Comparison of ENCODE assay signal across 12 cellular contexts in the genomic region with DNA sequence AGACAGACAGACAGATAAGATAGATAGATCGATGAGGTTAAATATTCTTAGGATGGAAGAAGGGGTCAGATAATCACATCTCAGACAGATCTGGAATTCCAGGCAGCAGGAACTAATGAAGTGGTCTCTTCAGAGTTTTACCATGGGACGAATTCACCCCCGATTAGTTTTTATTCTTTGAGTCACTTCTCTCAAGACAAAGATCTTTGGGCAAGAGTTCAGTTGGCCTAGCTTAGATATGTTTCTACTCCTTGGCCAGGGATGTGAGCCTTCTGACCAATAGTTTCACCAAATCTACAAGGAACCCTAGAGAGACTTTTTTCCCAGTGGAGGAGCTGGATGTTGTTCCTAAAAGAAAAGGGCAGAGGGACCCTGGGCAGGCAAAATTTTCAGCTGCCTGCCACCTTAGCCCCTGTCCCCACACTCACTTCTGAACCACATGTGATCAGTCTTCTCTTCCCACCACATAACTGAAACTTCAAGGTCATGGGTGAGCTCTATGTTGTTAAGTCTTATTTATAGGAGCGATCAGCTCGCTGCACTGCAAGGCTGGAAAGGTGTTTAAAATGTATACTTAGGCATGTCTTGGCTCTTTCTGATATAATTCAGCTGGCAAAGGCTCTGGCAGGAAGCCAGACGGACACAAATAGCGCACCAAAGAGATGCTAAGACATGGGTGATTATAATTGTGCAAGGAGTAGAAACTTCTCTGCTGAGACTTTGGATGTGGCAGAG.
DNase-seq lines count a peak whose midpoint lies in the region; ATAC-seq, FAIRE-seq and TF ChIP-seq lines count a peak whose summit lies in the region.
"Had no signal": no experiment of that assay in that cellular context is flagged by ENCODE, and none has a peak within 500 bp of the region (broad histone marks: within the 10 kb centered on the region; RNA-seq: fewer than 3 reads in every experiment).

No MANE protein-coding gene starts in this region.

- peaks cover 0 to 84% of the 10 kb centered on the region in 2 donors for H3K4me1 ChIP-seq in right atrium auricular region
- peaks cover 6 to 12% of the 10 kb centered on the region in 2 donors for H3K4me1 ChIP-seq in kidney (ENCODE audit: control insufficient read depth in 1 of 2, insufficient read depth in 1 of 2, low read depth in 1 of 2, low read length in 2 of 2)
- no peaks in the 10 kb centered on the region for H3K4me1 ChIP-seq in mesendoderm (ENCODE audit: control insufficient read depth, low read depth, low read length)
- no peaks in the 10 kb centered on the region for H3K4me1 ChIP-seq in CD8-positive, alpha-beta T cell (ENCODE audit: insufficient read depth, low read length)

- POLR2A ChIA-PET in CD8-positive, alpha-beta T cell (lab: Charles Lee), result interaction anchor here (0.6 kb wide), 1 partner anchor 10 kb away, joined by 3 read pairs; no protein-coding TSS in a partner anchor

- no peak overlapping the region for H3K18ac ChIP-seq in mesendoderm (ENCODE audit: low read length)

- CTCF ChIA-PET in CD8-positive, alpha-beta T cell (lab: Charles Lee), result interaction anchor here (0.6 to 1.6 kb wide), 3 partner anchors 9 to 201 kb away, joined by 3 to 7 read pairs (median 4); no protein-coding TSS in a partner anchor

- H3K4me2 ChIP-seq in mesendoderm (ENCODE audit: low read length), result no peak overlapping the region

- no peak for FAIRE-seq in kidney (lab: Jason Lieb, UNC)

- H3K9me3 Mint-ChIP-seq in CD8-positive, alpha-beta T cell, result no peaks in the 10 kb centered on the region
- H3K9me3 Mint-ChIP-seq: activated CD4-positive, alpha-beta memory T cell treated with anti-CD3 and anti-CD28 coated beads for 36 hours had no signal

- no peak overlapping the region for H2BK120ac ChIP-seq in mesendoderm (ENCODE audit: low read depth, low read length)

- DNase-seq in right atrium auricular region (ENCODE audit: low spot score) (no peak), cardiac septum (ENCODE audit: low spot score) (no peak), NCI-H2227 (lab: John Stamatoyannopoulos, UW; ENCODE audit: unreplicated experiment) (peak; percentile 28), kidney (no peak), mesendoderm (no peak), CD1c-positive myeloid dendritic cell (ENCODE audit: extremely low spot score) (no peak)
- no peak for DNase-seq in CD8-positive, alpha-beta T cell
- no peak for DNase-seq in activated CD4-positive, alpha-beta T cell treated with anti-CD3 and anti-CD28 coated beads for 1 hour
- DNase-seq: activated CD4-positive, alpha-beta memory T cell treated with anti-CD3 and anti-CD28 coated beads for 36 hours; CD4-positive, alpha-beta memory T cell; NCI-H526 had no signal

- peaks cover 2% of the 10 kb centered on the region for H3K4me1 Mint-ChIP-seq in CD8-positive, alpha-beta T cell (ENCODE audit: low read depth)

- no peak overlapping the region for H3K23ac ChIP-seq in mesendoderm (ENCODE audit: low read length)

- ATAC-seq in CD8-positive, alpha-beta T cell, result no peak
- ATAC-seq: sciatic nerve had no signal

- H2AK5ac ChIP-seq in mesendoderm (ENCODE audit: low read length), result no peak overlapping the region

- no CpG with 5 or more reads among the region's 7 CpGs for WGBS in mesendoderm (ENCODE audit: extremely low coverage, insufficient coverage, low lambda C conversion rate)

- no peaks in the 10 kb centered on the region for H3K36me3 ChIP-seq in right atrium auricular region
- H3K36me3 ChIP-seq in kidney (ENCODE audit: control insufficient read depth in 1 of 2, insufficient read depth in 2 of 2, low read length in 2 of 2), result no peaks in the 10 kb centered on the region
- no peaks in the 10 kb centered on the region for H3K36me3 ChIP-seq in mesendoderm (ENCODE audit: control insufficient read depth, insufficient read depth, low read length)
- no peaks in the 10 kb centered on the region for H3K36me3 ChIP-seq in CD8-positive, alpha-beta T cell (ENCODE audit: insufficient read depth, low read length)

- H3K4me3 ChIP-seq in right atrium auricular region, result no peak overlapping the region
- H3K4me3 ChIP-seq in kidney (ENCODE audit: low read length in 2 of 2), result no peak overlapping the region
- no peak overlapping the region for H3K4me3 ChIP-seq in mesendoderm (ENCODE audit: low read length)
- no peak overlapping the region for H3K4me3 ChIP-seq in CD8-positive, alpha-beta T cell (ENCODE audit: low read depth, low read length)

- H3K27me3 Mint-ChIP-seq in CD8-positive, alpha-beta T cell (ENCODE audit: low read depth), result no peaks in the 10 kb centered on the region
- H3K27me3 Mint-ChIP-seq: activated CD4-positive, alpha-beta memory T cell treated with anti-CD3 and anti-CD28 coated beads for 36 hours; CD4-positive, alpha-beta memory T cell had no signal

- H4K5ac ChIP-seq in mesendoderm (ENCODE audit: low read length), result no peak overlapping the region

- H3K9ac ChIP-seq in kidney (ENCODE audit: low read length in 2 of 2), result no peak overlapping the region
- no peak overlapping the region for H3K9ac ChIP-seq in mesendoderm (ENCODE audit: low read length)

- H4K8ac ChIP-seq in mesendoderm (ENCODE audit: low read depth, low read length), result no peak overlapping the region

- H2BK5ac ChIP-seq in mesendoderm (ENCODE audit: low read length), result no peak overlapping the region

- H3K27me3 ChIP-seq in right atrium auricular region (no peaks in the 10 kb centered on the region), mesendoderm (ENCODE audit: insufficient read depth, low read length, poor library complexity) (no peaks in the 10 kb centered on the region)
- no peaks in the 10 kb centered on the region for H3K27me3 ChIP-seq in CD8-positive, alpha-beta T cell (ENCODE audit: insufficient read depth, low read length)

- H3K27ac ChIP-seq in right atrium auricular region (peak overlapping the region; percentile 42 to 46), kidney (ENCODE audit: low read depth in 2 of 2, low read length in 2 of 2) (peak overlapping the region; percentile 5 to 17), mesendoderm (ENCODE audit: low read depth, low read length) (no peak overlapping the region)
- H3K27ac ChIP-seq in CD8-positive, alpha-beta T cell (ENCODE audit: low read depth, low read length), result no peak overlapping the region

- TF ChIP-seq CTCF in right atrium auricular region (IDR thresholded peaks at IDR 0.05) (no peak), kidney (IDR thresholded peaks at IDR 0.05; ENCODE audit: borderline replicate concordance, extremely low read depth, insufficient read depth) (no peak)
- TF ChIP-seq CTCF in CD8-positive, alpha-beta T cell (IDR thresholded peaks at IDR 0.05), result no peak

- intact Hi-C loops in cardiac septum (cut with DNase I), result loop anchor here (5.0 kb wide), 1 partner anchor 214 kb away; no protein-coding TSS in a partner anchor
- intact Hi-C loops in kidney (cut with DNase I), result no loop called here
- intact Hi-C loops in CD8-positive, alpha-beta T cell (cut with DNase I, micrococcal nuclease), result no loop called here

- H3K79me2 ChIP-seq in mesendoderm (ENCODE audit: control insufficient read depth, insufficient read depth, low read length), result no peaks in the 10 kb centered on the region

- H3K4me3 Mint-ChIP-seq in CD8-positive, alpha-beta T cell, result no peak overlapping the region
- H3K4me3 Mint-ChIP-seq: activated CD4-positive, alpha-beta memory T cell treated with anti-CD3 and anti-CD28 coated beads for 36 hours; CD4-positive, alpha-beta memory T cell had no signal

- no peaks in the 10 kb centered on the region for H3K36me3 Mint-ChIP-seq in CD8-positive, alpha-beta T cell
- H3K36me3 Mint-ChIP-seq: activated CD4-positive, alpha-beta memory T cell treated with anti-CD3 and anti-CD28 coated beads for 36 hours; CD4-positive, alpha-beta memory T cell had no signal

- no peak overlapping the region for H3K4ac ChIP-seq in mesendoderm (ENCODE audit: low read depth, low read length)

- no peak overlapping the region for H2BK15ac ChIP-seq in mesendoderm (replicated peaks; ENCODE audit: low read depth)

- H3K9me3 ChIP-seq in right atrium auricular region (no peaks in the 10 kb centered on the region), kidney (ENCODE audit: control insufficient read depth in 1 of 2, low read length in 2 of 2) (no peaks in the 10 kb centered on the region)
- H3K9me3 ChIP-seq in CD8-positive, alpha-beta T cell (ENCODE audit: low read length), result no peaks in the 10 kb centered on the region

- no peak overlapping the region for H3K56ac ChIP-seq in mesendoderm (ENCODE audit: low read length)

- H3K79me1 ChIP-seq in mesendoderm (ENCODE audit: low read length), result no peaks in the 10 kb centered on the region

- no peak overlapping the region for H3K27ac Mint-ChIP-seq in CD8-positive, alpha-beta T cell
- H3K27ac Mint-ChIP-seq: activated CD4-positive, alpha-beta memory T cell treated with anti-CD3 and anti-CD28 coated beads for 36 hours; CD4-positive, alpha-beta memory T cell had no signal

Comparison
In these comparisons a context has a peak if more than half of its experiments do, and no peak if none do; other contexts are left out.
1. H3K27ac ChIP-seq: peak in right atrium auricular region (2 of 2) and kidney (2 of 2); none in mesendoderm (single experiment) and CD8-positive, alpha-beta T cell (single experiment).